Comparison of ENCODE assay signal across 23 cellular contexts in the genomic region with DNA sequence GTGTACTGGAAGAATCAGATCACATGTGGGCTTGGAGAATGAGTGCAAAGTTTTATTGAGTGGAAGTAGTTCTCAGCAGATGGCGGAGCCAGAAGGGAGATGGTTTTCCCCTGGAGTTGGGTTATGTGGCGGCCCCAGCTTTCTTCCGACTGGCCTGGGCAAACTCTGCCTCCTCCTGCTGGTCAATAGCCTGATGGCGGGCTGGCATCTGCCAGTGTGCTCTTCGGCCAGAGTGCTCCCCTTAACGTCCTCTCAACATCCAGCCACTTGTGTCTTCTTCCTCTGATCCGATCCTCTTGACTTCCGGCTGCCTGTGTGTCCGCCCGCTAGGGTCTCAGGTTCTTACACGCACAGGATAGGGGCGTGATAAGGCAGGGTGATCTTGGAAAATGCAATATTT.
A peak's percentile ranks its signal among the peaks of the same experiment; 100 is the strongest.
DNase-seq lines count a peak whose midpoint lies in the region; ATAC-seq and TF ChIP-seq lines count a peak whose summit lies in the region.
"Had no signal": no experiment of that assay in that cellular context is flagged by ENCODE, and none has a peak within 500 bp of the region (broad histone marks: within the 10 kb centered on the region; RNA-seq: fewer than 3 reads in every experiment).

No MANE protein-coding gene starts in this region.

- DNase-seq in CD4-positive, alpha-beta memory T cell = no peak
- no peak for DNase-seq in T-helper 17 cell
- DNase-seq in endodermal cell = peak; percentile 52
- DNase-seq in HCEC 1CT = no peak
- no peak for DNase-seq in ascending aorta (ENCODE audit: low spot score in 2 of 2)
- DNase-seq: ACHN, C1 segment of cervical spinal cord, COR-L47, DMS153, GF-D8, GOT3, HFFc6, KBM-7, NCI-H1417, NCI-H187, NCI-H2107, NCI-H2227 treated with DMSO at 0.1 percent for 48 hours, NCI-H510A treated with DMSO at 0.1 percent for 48 hours, NCI-H82, RPMI8226, SHP77 treated with DMSO at 0.1 percent for 48 hours had no signal

- no peaks in the 10 kb centered on the region for H3K9me3 ChIP-seq in CD4-positive, alpha-beta memory T cell (ENCODE audit: control insufficient read depth in 1 of 2, low read length in 2 of 2)
- no peaks in the 10 kb centered on the region for H3K9me3 ChIP-seq in T-helper 17 cell (ENCODE audit: control insufficient read depth, low read length, poor library complexity, severe bottlenecking)
- peaks cover 3% of the 10 kb centered on the region for H3K9me3 ChIP-seq in endodermal cell (ENCODE audit: control insufficient read depth, low read length)
- H3K9me3 ChIP-seq in ascending aorta = peaks cover 0 to 3% of the 10 kb centered on the region in 2 donors

- no peaks in the 10 kb centered on the region for H3K36me3 ChIP-seq in CD4-positive, alpha-beta memory T cell (ENCODE audit: insufficient read depth, low read length)
- H3K36me3 ChIP-seq in endodermal cell (ENCODE audit: control insufficient read depth, insufficient read depth, low read length) = no peaks in the 10 kb centered on the region
- H3K36me3 ChIP-seq in ascending aorta = no peaks in the 10 kb centered on the region

- 94 to 100% methylated on average over 4 to 12 of the region's 12 CpGs for WGBS in endodermal cell (ENCODE audit: insufficient coverage in 1 of 2, insufficient read length in 1 of 2), 2 experiments

- POLR2A ChIA-PET in CD4-positive, alpha-beta memory T cell (lab: Charles Lee; ENCODE audit: partially characterized antibody) = interaction anchor here (1.4 kb wide), 1 partner anchor 9 kb away, joined by 3 read pairs; no protein-coding TSS in a partner anchor

- no peaks in the 10 kb centered on the region for H3K4me1 ChIP-seq in CD4-positive, alpha-beta memory T cell (ENCODE audit: insufficient read depth, low read length)
- H3K4me1 ChIP-seq in endodermal cell (ENCODE audit: control insufficient read depth, insufficient read depth, low read length) (no peaks in the 10 kb centered on the region), ascending aorta (no peaks in the 10 kb centered on the region)

- H3K4me1 Mint-ChIP-seq in CD4-positive, alpha-beta memory T cell = peaks cover 6 to 28% (median 8%) of the 10 kb centered on the region in 4 donors
- H3K4me1 Mint-ChIP-seq in T-helper 17 cell (peaks cover 8% of the 10 kb centered on the region), endodermal cell (no peaks in the 10 kb centered on the region)

- H3K27ac ChIP-seq in C4-2B = no peak overlapping the region
- H3K27ac ChIP-seq in CD4-positive, alpha-beta memory T cell (ENCODE audit: low read depth, low read length) = peak overlapping the region; percentile 3
- no peak overlapping the region for H3K27ac ChIP-seq in endodermal cell (ENCODE audit: low read depth, low read length)
- H3K27ac ChIP-seq in ascending aorta = no peak overlapping the region

- TF ChIP-seq CTCF in C4-2B (conservative IDR thresholded peaks at IDR 0.05) (peak; percentile 17; the same call in 1 of the 2 replicates), endodermal cell (conservative IDR thresholded peaks at IDR 0.05) (peak; percentile 50), ascending aorta (IDR thresholded peaks at IDR 0.05) (no peak)

- intact Hi-C loops in CD4-positive, alpha-beta memory T cell (cut with micrococcal nuclease) = no loop called here
- intact Hi-C loops in ascending aorta (cut with DNase I) = no loop called here

- ATAC-seq in T-helper 17 cell (no peak), GM18517 (IDR thresholded peaks at IDR 0.05; ENCODE audit: unreplicated experiment) (no peak)

- no peak overlapping the region for H3K4me3 ChIP-seq in CD4-positive, alpha-beta memory T cell (ENCODE audit: low read length in 2 of 2)
- H3K4me3 ChIP-seq in endodermal cell (ENCODE audit: low read length) (no peak overlapping the region), ascending aorta (no peak overlapping the region)

- no peak overlapping the region for H3K9ac ChIP-seq in endodermal cell (ENCODE audit: extremely low read depth, low read length, poor library complexity, severe bottlenecking)

- CTCF ChIA-PET in CD4-positive, alpha-beta memory T cell (lab: Charles Lee; ENCODE audit: partially characterized antibody) = interaction anchor here (0.8 kb wide), 1 partner anchor 13 kb away, joined by 3 read pairs; no protein-coding TSS in a partner anchor

- peaks cover 3 to 20% (median 7%) of the 10 kb centered on the region in 8 donors for H3K9me3 Mint-ChIP-seq in CD4-positive, alpha-beta memory T cell
- H3K9me3 Mint-ChIP-seq in endodermal cell = peaks cover 26% of the 10 kb centered on the region
- H3K9me3 Mint-ChIP-seq: HFFc6 had no signal

- H3K36me3 Mint-ChIP-seq in CD4-positive, alpha-beta memory T cell = peaks cover 6% of the 10 kb centered on the region in 2 donors
- no peaks in the 10 kb centered on the region for H3K36me3 Mint-ChIP-seq in T-helper 17 cell (ENCODE audit: low read depth)
- no peaks in the 10 kb centered on the region for H3K36me3 Mint-ChIP-seq in endodermal cell (ENCODE audit: low read depth)

- H3K27ac Mint-ChIP-seq in CD4-positive, alpha-beta memory T cell = peak overlapping the region in 4 of 7 donors; percentile 34 to 64 (median 44)
- H3K27ac Mint-ChIP-seq in T-helper 17 cell = peak overlapping the region; percentile 46
- H3K27ac Mint-ChIP-seq in endodermal cell = no peak overlapping the region
- H3K27ac Mint-ChIP-seq: HFFc6 had no signal

- peak overlapping the region in 7 of 8 donors; percentile 54 to 81 (median 69) for H3K4me3 Mint-ChIP-seq in CD4-positive, alpha-beta memory T cell
- peak overlapping the region; percentile 79 for H3K4me3 Mint-ChIP-seq in T-helper 17 cell
- H3K4me3 Mint-ChIP-seq in endodermal cell = no peak overlapping the region
- H3K4me3 Mint-ChIP-seq: HFFc6 had no signal

- no peaks in the 10 kb centered on the region for H3K27me3 Mint-ChIP-seq in CD4-positive, alpha-beta memory T cell
- H3K27me3 Mint-ChIP-seq in T-helper 17 cell (no peaks in the 10 kb centered on the region), endodermal cell (ENCODE audit: insufficient read depth) (no peaks in the 10 kb centered on the region)

- no peaks in the 10 kb centered on the region for H3K27me3 ChIP-seq in CD4-positive, alpha-beta memory T cell (ENCODE audit: insufficient read depth, low read length)
- H3K27me3 ChIP-seq in endodermal cell (ENCODE audit: control insufficient read depth, insufficient read depth, low read length, poor library complexity, severe bottlenecking) (no peaks in the 10 kb centered on the region), ascending aorta (no peaks in the 10 kb centered on the region)

Comparison
In these comparisons a context has a peak if more than half of its experiments do, and no peak if none do; other contexts are left out.
1. CTCF ChIP-seq: peak in C4-2B (single experiment) and endodermal cell (single experiment); none in ascending aorta (0 of 3).